8 cellular contexts compared by ENCODE assay signal in genomic region chr2:74080346-74080745, GRCh38.
DNase-seq lines count a peak whose midpoint lies in the region; ATAC-seq and TF ChIP-seq lines count a peak whose summit lies in the region.
"Had no signal": no experiment of that assay in that cellular context is flagged by ENCODE, and none has a peak within 500 bp of the region (broad histone marks: within the 10 kb centered on the region; RNA-seq: fewer than 3 reads in every experiment).

No MANE protein-coding gene starts in this region.

- no peak for TF ChIP-seq POLR2A in sigmoid colon (IDR thresholded peaks at IDR 0.05)

- no peak for TF ChIP-seq EP300 in sigmoid colon (IDR thresholded peaks at IDR 0.05)

- H3K27ac ChIP-seq in sigmoid colon, result peak overlapping the region; percentile 5 to 62 (median 45)
- H3K27ac ChIP-seq: SJSA1 had no signal

- no peaks in the 10 kb centered on the region for H3K27me3 ChIP-seq in sigmoid colon
- H3K27me3 ChIP-seq: SJSA1 had no signal

- DNase-seq in astrocyte of the cerebellum (ENCODE audit: low read depth), result no peak
- no peak for DNase-seq in sigmoid colon
- DNase-seq in NCI-H2107 (lab: John Stamatoyannopoulos, UW), result no peak
- no peak for DNase-seq in HPDE6-E6E7 (ENCODE audit: extremely low spot score)
- no peak for DNase-seq in NCI-H510A treated with DMSO at 0.1 percent for 48 hours (lab: John Stamatoyannopoulos, UW)

- peaks cover 0 to 11% (median 2%) of the 10 kb centered on the region in 4 donors for H3K36me3 ChIP-seq in sigmoid colon
- H3K36me3 ChIP-seq: SJSA1 had no signal

- H3K4me3 ChIP-seq in astrocyte of the cerebellum (ENCODE audit: low read depth, low read length) (no peak overlapping the region), sigmoid colon (peak overlapping the region in 3 of 4 donors; percentile 7 to 26 (median 20))
- H3K4me3 ChIP-seq: SJSA1 had no signal

- TF ChIP-seq CTCF in astrocyte of the cerebellum (IDR thresholded peaks at IDR 0.05; ENCODE audit: low read depth, low read length, missing control alignments), result peak; percentile 35
- TF ChIP-seq CTCF in sigmoid colon (IDR thresholded peaks at IDR 0.05), result peak in 1 of 4 experiments; percentile 47

- in situ Hi-C loops in astrocyte of the cerebellum (cut with HindIII; ENCODE audit: low sequenced_read_pairs), result no loop called here

- no peaks in the 10 kb centered on the region for H3K9me3 ChIP-seq in sigmoid colon
- H3K9me3 ChIP-seq: SJSA1 had no signal

- ATAC-seq in GM18909 (IDR thresholded peaks at IDR 0.05; ENCODE audit: poor library complexity, unreplicated experiment) (peak; percentile 20), HG02852 (IDR thresholded peaks at IDR 0.05; ENCODE audit: unreplicated experiment) (peak; percentile 27)

- 83 to 85% methylated on average over 10 of the region's 10 CpGs for WGBS in sigmoid colon, 2 donors

- intact Hi-C loops in sigmoid colon (cut with DNase I), result loop anchor here (10.0 kb wide), 2 partner anchors 146 to 256 kb away; partner anchors contain the start of gene STAMBP

- peaks cover 0 to 15% (median 4%) of the 10 kb centered on the region in 4 donors for H3K4me1 ChIP-seq in sigmoid colon
- H3K4me1 ChIP-seq: SJSA1 had no signal
